ENCODE assay signal across 12 cellular contexts in the genomic region with DNA sequence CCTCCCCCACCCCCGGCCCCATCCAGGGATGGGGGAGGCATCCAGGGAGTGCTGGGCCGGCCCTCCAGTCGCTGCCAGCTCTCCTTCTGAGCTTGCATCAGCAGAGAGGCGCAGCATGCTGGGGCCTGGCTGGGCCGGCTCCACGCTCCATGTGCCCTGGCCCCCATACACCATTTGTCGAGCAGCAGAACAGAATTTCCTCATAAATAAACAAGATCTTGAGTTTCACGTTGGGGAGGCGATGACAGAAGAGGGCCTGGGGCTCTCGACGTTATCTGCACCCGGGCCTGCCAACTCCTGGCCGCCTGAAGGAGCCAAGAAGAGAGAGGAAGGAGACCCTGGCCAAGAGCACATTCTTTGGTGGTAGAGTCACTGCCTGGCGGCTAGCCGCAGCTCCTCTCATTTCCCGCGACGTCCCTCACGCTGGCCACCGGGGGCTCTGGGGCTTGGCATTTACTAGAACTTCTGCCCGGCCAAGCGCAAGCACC.
A peak's percentile ranks its signal among the peaks of the same experiment; 100 is the strongest.
DNase-seq lines count a peak whose midpoint lies in the region; ATAC-seq lines count a peak whose summit lies in the region.
"Had no signal": no experiment of that assay in that cellular context is flagged by ENCODE, and none has a peak within 500 bp of the region (broad histone marks: within the 10 kb centered on the region; RNA-seq: fewer than 3 reads in every experiment).

No MANE protein-coding gene starts in this region.

- H3K27ac Mint-ChIP-seq in natural killer cell treated with Interleukin-12 subunit alpha and Interleukin-12 subunit beta and Interleukin-15 and Interleukin-18, amount 100 ng/mL, for 72 hours = no peak overlapping the region
- H3K27ac Mint-ChIP-seq: dendritic cell treated with granulocyte-macrophage colony-stimulating factor and Interleukin-4, amounts not matched to agents 40 ng/mL and 50 ng/mL, for 4 days had no signal

- no peaks in the 10 kb centered on the region for H3K9me3 Mint-ChIP-seq in natural killer cell treated with Interleukin-12 subunit alpha and Interleukin-12 subunit beta and Interleukin-15 and Interleukin-18, amount 100 ng/mL, for 72 hours
- H3K9me3 Mint-ChIP-seq: dendritic cell treated with granulocyte-macrophage colony-stimulating factor and Interleukin-4, amounts not matched to agents 40 ng/mL and 50 ng/mL, for 4 days had no signal

- H3K36me3 Mint-ChIP-seq in natural killer cell treated with Interleukin-12 subunit alpha and Interleukin-12 subunit beta and Interleukin-15 and Interleukin-18, amount 100 ng/mL, for 72 hours = no peaks in the 10 kb centered on the region

- peak; percentile 78 for DNase-seq in 8988T
- DNase-seq in NCI-H446 treated with DMSO at 0.1 percent for 48 hours (lab: John Stamatoyannopoulos, UW) = peak; percentile 94
- peak; percentile 95 for DNase-seq in fibroblast of gingiva (ENCODE audit: low read depth)
- DNase-seq in lung microvascular endothelial cell (ENCODE audit: low read depth in 2 of 2) = peak; percentile 58 to 90
- DNase-seq in GF-D8 (lab: John Stamatoyannopoulos, UW) = no peak
- no peak for DNase-seq in cortex of kidney (lab: John Stamatoyannopoulos, UW)
- DNase-seq in pons (ENCODE audit: low spot score) = no peak
- no peak for DNase-seq in natural killer cell treated with Interleukin-12 subunit alpha and Interleukin-12 subunit beta and Interleukin-15 and Interleukin-18, amount 100 ng/mL, for 72 hours (ENCODE audit: low spot score)
- DNase-seq: midbrain, NCI-H1436, substantia nigra had no signal

- peaks cover 14 to 26% of the 10 kb centered on the region in 2 donors for H3K27me3 Mint-ChIP-seq in natural killer cell treated with Interleukin-12 subunit alpha and Interleukin-12 subunit beta and Interleukin-15 and Interleukin-18, amount 100 ng/mL, for 72 hours
- H3K27me3 Mint-ChIP-seq: dendritic cell treated with granulocyte-macrophage colony-stimulating factor and Interleukin-4, amounts not matched to agents 40 ng/mL and 50 ng/mL, for 4 days had no signal

- no peak overlapping the region for H3K4me3 Mint-ChIP-seq in natural killer cell treated with Interleukin-12 subunit alpha and Interleukin-12 subunit beta and Interleukin-15 and Interleukin-18, amount 100 ng/mL, for 72 hours
- H3K4me3 Mint-ChIP-seq: dendritic cell treated with granulocyte-macrophage colony-stimulating factor and Interleukin-4, amounts not matched to agents 40 ng/mL and 50 ng/mL, for 4 days had no signal

- H3K4me1 Mint-ChIP-seq in natural killer cell treated with Interleukin-12 subunit alpha and Interleukin-12 subunit beta and Interleukin-15 and Interleukin-18, amount 100 ng/mL, for 72 hours (ENCODE audit: low read depth in 2 of 2) = peaks cover 0 to 4% of the 10 kb centered on the region in 2 donors

- ATAC-seq in natural killer cell treated with Interleukin-12 subunit alpha and Interleukin-12 subunit beta and Interleukin-15 and Interleukin-18, amount 100 ng/mL, for 72 hours = no peak

Comparison
In these comparisons a context has a peak if more than half of its experiments do, and no peak if none do; other contexts are left out.
1. DNase-seq: peak in 8988T (single experiment), NCI-H446 treated with DMSO at 0.1 percent for 48 hours (single experiment), fibroblast of gingiva (single experiment) and lung microvascular endothelial cell (2 of 2); none in GF-D8 (single experiment), cortex of kidney (single experiment), pons (single experiment) and natural killer cell treated with Interleukin-12 subunit alpha and Interleukin-12 subunit beta and Interleukin-15 and Interleukin-18, amount 100 ng/mL, for 72 hours (single experiment).